In genomic region chr12:31618228-31619025, GRCh38 we compare ENCODE assay signal across 22 cellular contexts. TPM values are rescaled to one million over a fixed set of nuclear protein-coding genes. Genes with fewer than 3 reads are reported as not detected.
DNase-seq lines count a peak whose midpoint lies in the region; ATAC-seq and TF ChIP-seq lines count a peak whose summit lies in the region.
"Had no signal": no experiment of that assay in that cellular context is flagged by ENCODE, and none has a peak within 500 bp of the region (broad histone marks: within the 10 kb centered on the region; RNA-seq: fewer than 3 reads in every experiment).

No MANE protein-coding gene starts in this region.

- ATAC-seq in GM21447 (IDR thresholded peaks at IDR 0.05; ENCODE audit: unreplicated experiment): no peak
- ATAC-seq in upper lobe of left lung (ENCODE audit: low FRiP score in 2 of 2): no peak
- ATAC-seq: left lung, WTC11 had no signal

- H3K27ac Mint-ChIP-seq in HFFc6: no peak overlapping the region
- H3K27ac Mint-ChIP-seq: activated CD4-positive, alpha-beta memory T cell treated with anti-CD3 and anti-CD28 coated beads for 36 hours; nephron progenitor cell; progenitor cell of endocrine pancreas; T-helper 2 cell treated with Interferon-gamma antibody and Interleukin-4, amounts not matched to agents 5 μg/mL and 100 μg/mL, for 36 hours; WTC11 had no signal

- CTCF ChIA-PET in GM10248 (lab: Yijun Ruan, JAX): interaction anchor here (0.8 kb wide), 1 partner anchor 215 kb away, joined by 3 read pairs; no protein-coding TSS in a partner anchor

- no peaks in the 10 kb centered on the region; the same call in 1 of the 2 replicates for H3K27me3 Mint-ChIP-seq in HFFc6 (ENCODE audit: insufficient read depth)
- H3K27me3 Mint-ChIP-seq: activated CD4-positive, alpha-beta memory T cell treated with anti-CD3 and anti-CD28 coated beads for 36 hours; progenitor cell of endocrine pancreas had no signal

- no peaks in the 10 kb centered on the region for H3K36me3 ChIP-seq in upper lobe of left lung
- H3K36me3 ChIP-seq: left lung had no signal

- in situ Hi-C loops in KBM-7 (cut with MboI; ENCODE audit: low pct_unique_long_range_greater_than_20kb, low sequenced_read_pairs): no loop called here

- no peak for TF ChIP-seq CTCF in AG09309 (IDR thresholded peaks at IDR 0.05; ENCODE audit: control insufficient read depth, insufficient read depth, low read depth, low read length, missing control alignments)
- TF ChIP-seq CTCF in HFFc6 (IDR thresholded peaks at IDR 0.05): no peak
- TF ChIP-seq CTCF in fibroblast of villous mesenchyme (IDR thresholded peaks at IDR 0.05; ENCODE audit: insufficient read depth, low read depth, low read length): no peak
- no peak for TF ChIP-seq CTCF in GM10248 (IDR thresholded peaks at IDR 0.05; ENCODE audit: control extremely low read depth, extremely low read depth, low read depth, missing control alignments)
- no peak for TF ChIP-seq CTCF in upper lobe of left lung (IDR thresholded peaks at IDR 0.05)

- H3K9me3 Mint-ChIP-seq in HFFc6: no peaks in the 10 kb centered on the region
- H3K9me3 Mint-ChIP-seq: activated CD4-positive, alpha-beta memory T cell treated with anti-CD3 and anti-CD28 coated beads for 36 hours; central memory CD8-positive, alpha-beta T cell; T-helper 2 cell treated with Interferon-gamma antibody and Interleukin-4, amounts not matched to agents 5 μg/mL and 100 μg/mL, for 36 hours; WTC11 had no signal

- H3K4me1 ChIP-seq in upper lobe of left lung: no peaks in the 10 kb centered on the region
- H3K4me1 ChIP-seq: left lung had no signal

- H3K27ac ChIP-seq in upper lobe of left lung: no peak overlapping the region
- H3K27ac ChIP-seq: left lung had no signal

- H3K36me3 Mint-ChIP-seq in HFFc6 (ENCODE audit: low read depth): no peaks in the 10 kb centered on the region
- H3K36me3 Mint-ChIP-seq: activated CD4-positive, alpha-beta memory T cell treated with anti-CD3 and anti-CD28 coated beads for 36 hours; WTC11 had no signal

- H3K4me1 Mint-ChIP-seq in HFFc6 (ENCODE audit: low read depth): peaks cover 12% of the 10 kb centered on the region
- H3K4me1 Mint-ChIP-seq: central memory CD8-positive, alpha-beta T cell; WTC11 had no signal

- H3K4me3 ChIP-seq in AG09309 (ENCODE audit: control insufficient read depth, low read depth, low read length): no peak overlapping the region
- no peak overlapping the region for H3K4me3 ChIP-seq in fibroblast of villous mesenchyme (ENCODE audit: low read depth, low read length)
- H3K4me3 ChIP-seq in upper lobe of left lung: no peak overlapping the region
- H3K4me3 ChIP-seq: left lung had no signal

- 84 to 88% methylated on average over 3 of the region's 3 CpGs for WGBS in upper lobe of left lung, 2 donors

- POLR2A ChIA-PET in GM10248 (lab: Yijun Ruan, JAX): no interaction called here

- H3K27me3 ChIP-seq in upper lobe of left lung: no peaks in the 10 kb centered on the region
- H3K27me3 ChIP-seq: left lung had no signal

- peak; percentile 32 for DNase-seq in AG09309 (ENCODE audit: low read depth)
- DNase-seq in HFFc6: no peak
- peak; percentile 95 for DNase-seq in amniotic epithelial cell (ENCODE audit: low read depth)
- peak; percentile 96 for DNase-seq in fibroblast of villous mesenchyme (ENCODE audit: low read depth)
- no peak for DNase-seq in KBM-7
- DNase-seq in GM10248 (ENCODE audit: extremely low spot score): no peak
- no peak for DNase-seq in upper lobe of left lung
- DNase-seq: activated CD4-positive, alpha-beta memory T cell treated with anti-CD3 and anti-CD28 coated beads for 36 hours; activated naive CD4-positive, alpha-beta T cell; amniotic stem cell; DMS153; effector CD4-positive, alpha-beta T cell; head of caudate nucleus; left lung; NCI-H2029 treated with DMSO at 0.1 percent for 48 hours; nephron progenitor cell; stimulated activated naive CD4-positive, alpha-beta T cell treated with Interleukin-2 at 50 U/mL for 16 hours had no signal

- H3K9me3 ChIP-seq in upper lobe of left lung: no peaks in the 10 kb centered on the region
- H3K9me3 ChIP-seq: left lung had no signal

- TF ChIP-seq POLR2A in upper lobe of left lung (IDR thresholded peaks at IDR 0.05): no peak

- TF ChIP-seq EP300 in upper lobe of left lung (IDR thresholded peaks at IDR 0.05): no peak

- H3K4me3 Mint-ChIP-seq in HFFc6: peak overlapping the region; percentile 42; the same call in 1 of the 2 replicates
- H3K4me3 Mint-ChIP-seq: activated CD4-positive, alpha-beta memory T cell treated with anti-CD3 and anti-CD28 coated beads for 36 hours; central memory CD8-positive, alpha-beta T cell; nephron progenitor cell; T-helper 2 cell treated with Interferon-gamma antibody and Interleukin-4, amounts not matched to agents 5 μg/mL and 100 μg/mL, for 36 hours; WTC11 had no signal

RNA-seq across cellular contexts. Expression of gene DENND5B, which starts 27.5 kb away (rescaled TPM):
- 10 to 100 TPM in 3 of 6 experiments, 1 to 10 TPM in 3; 9.5 to 11.4 (median 10.1) TPM for total RNA-seq in HFFc6 (2021; fragmentation: NEBNext Ultra II Directional; extraction: Animal tissue kit (Norgen Biotek cat#: 25700))
- total RNA-seq in fibroblast of villous mesenchyme (11.6 and 11.7 TPM in 2 replicates), upper lobe of left lung (10 to 100 TPM in 1 of 6 donors, 1 to 10 TPM in 5; 4.1 to 12.6 (median 5.8) TPM)

RNA-seq across cellular contexts. Expression of gene ETFBKMT, which starts 41.1 kb away (rescaled TPM):
- 1 to 10 TPM; 1.8 to 2.5 (median 2.0) TPM for total RNA-seq in HFFc6 (2021; fragmentation: NEBNext Ultra II Directional; extraction: Animal tissue kit (Norgen Biotek cat#: 25700))
- total RNA-seq in fibroblast of villous mesenchyme (2.3 and 2.6 TPM in 2 replicates), upper lobe of left lung (1 to 10 TPM; 2.1 to 7.3 (median 4.3) TPM)

Comparison
In these comparisons a context has a peak if more than half of its experiments do, and no peak if none do; other contexts are left out.
1. DNase-seq: peak in AG09309 (single experiment), amniotic epithelial cell (single experiment) and fibroblast of villous mesenchyme (single experiment); none in HFFc6 (single experiment), KBM-7 (single experiment), GM10248 (single experiment) and upper lobe of left lung (0 of 2).